Comparison of ENCODE assay signal across 1 cellular context in the genomic region with DNA sequence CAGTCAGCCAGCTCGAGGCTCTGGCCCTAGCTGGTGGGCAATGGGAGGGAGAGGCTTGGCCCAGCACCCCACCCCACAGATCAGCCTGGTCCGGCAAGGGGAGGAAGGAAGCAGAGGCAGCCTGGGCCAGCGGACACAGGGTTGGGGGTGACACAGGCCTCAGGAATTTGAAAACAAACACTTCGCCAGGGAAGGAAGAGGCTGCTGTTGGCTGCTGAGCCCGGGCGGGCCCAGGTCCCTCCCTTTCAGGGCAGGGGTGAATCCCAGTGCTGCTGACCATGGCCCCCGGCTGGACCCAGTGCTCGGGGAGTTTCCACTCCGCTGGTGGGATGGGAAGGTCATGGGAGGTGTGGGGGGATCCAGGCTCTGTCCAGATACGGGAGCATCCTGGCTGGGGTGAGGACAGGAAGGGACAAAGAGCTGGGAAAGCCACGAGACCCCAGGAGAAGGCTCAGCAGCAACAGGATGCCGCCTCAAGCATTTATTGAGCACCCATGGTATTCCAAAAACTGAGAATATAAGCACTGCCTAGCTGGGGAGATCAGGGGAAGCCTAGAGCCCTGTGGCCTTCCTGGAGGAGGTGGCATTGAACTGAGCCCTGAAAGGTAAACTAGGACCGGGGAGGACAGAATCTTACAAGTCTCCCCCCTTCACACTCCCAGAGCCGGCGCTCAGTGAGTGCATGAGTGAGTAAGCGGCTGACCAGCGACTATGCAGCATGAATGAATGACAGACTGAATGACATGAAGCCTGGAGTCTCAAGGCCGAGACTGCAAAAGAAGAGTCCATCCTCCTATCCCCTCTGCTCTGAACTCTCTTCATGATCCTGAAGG.
A peak's percentile ranks its signal among the peaks of the same experiment; 100 is the strongest.
TF ChIP-seq lines count a peak whose summit lies in the region.

No MANE protein-coding gene starts in this region.

TF ChIP-seq in HepG2, 621 proteins besides CTCF, POLR2A, EP300 and RAD21 (continued from another document and continues in another):
- TF ChIP-seq MATR3 (CRISPR knock-in tag; IDR thresholded peaks at IDR 0.05), result no peak
- TF ChIP-seq RFX5 (IDR thresholded peaks at IDR 0.05; ENCODE audit: low read depth, low read length), result no peak
- no peak for TF ChIP-seq IKZF1 (IDR thresholded peaks at IDR 0.05)
- no peak for TF ChIP-seq CHD2 (IDR thresholded peaks at IDR 0.05; ENCODE audit: low read depth, low read length)
- TF ChIP-seq ARNT (IDR thresholded peaks at IDR 0.05), result no peak
- TF ChIP-seq, protein P1, sequence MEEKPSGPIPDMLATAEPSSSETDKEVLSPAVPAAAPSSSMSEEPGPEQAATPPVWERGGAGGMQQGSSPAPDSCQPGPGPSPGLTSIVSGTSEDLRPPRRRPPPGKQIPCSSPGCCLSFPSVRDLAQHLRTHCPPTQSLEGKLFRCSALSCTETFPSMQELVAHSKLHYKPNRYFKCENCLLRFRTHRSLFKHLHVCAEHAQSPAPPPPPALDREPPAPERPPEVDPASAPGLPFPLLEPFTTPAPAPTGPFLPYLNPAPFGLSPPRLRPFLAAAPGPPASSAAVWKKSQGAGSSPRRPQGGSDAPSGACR (CRISPR knock-in tag; IDR thresholded peaks at IDR 0.05), result 0 out of 2 replicates have a peak, but pooled peaks have one; percentile 15
- no peak; the same call in 1 of the 2 replicates for TF ChIP-seq NFYC (CRISPR knock-in tag; IDR thresholded peaks at IDR 0.05)
- TF ChIP-seq, protein P2, sequence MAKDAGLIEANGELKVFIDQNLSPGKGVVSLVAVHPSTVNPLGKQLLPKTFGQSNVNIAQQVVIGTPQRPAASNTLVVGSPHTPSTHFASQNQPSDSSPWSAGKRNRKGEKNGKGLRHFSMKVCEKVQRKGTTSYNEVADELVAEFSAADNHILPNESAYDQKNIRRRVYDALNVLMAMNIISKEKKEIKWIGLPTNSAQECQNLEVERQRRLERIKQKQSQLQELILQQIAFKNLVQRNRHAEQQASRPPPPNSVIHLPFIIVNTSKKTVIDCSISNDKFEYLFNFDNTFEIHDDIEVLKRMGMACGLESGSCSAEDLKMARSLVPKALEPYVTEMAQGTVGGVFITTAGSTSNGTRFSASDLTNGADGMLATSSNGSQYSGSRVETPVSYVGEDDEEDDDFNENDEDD (CRISPR knock-in tag; IDR thresholded peaks at IDR 0.05; ENCODE audit: borderline replicate concordance), result no peak
- TF ChIP-seq ZNF878 (CRISPR knock-in tag; IDR thresholded peaks at IDR 0.05), result peak; percentile 79; the same call in 1 of the 2 replicates
- TF ChIP-seq ZNF432 (CRISPR knock-in tag; IDR thresholded peaks at IDR 0.05; ENCODE audit: borderline replicate concordance), result no peak
- no peak for TF ChIP-seq STAT5B (CRISPR knock-in tag; IDR thresholded peaks at IDR 0.05)
- TF ChIP-seq ZFP36L2 (CRISPR knock-in tag; IDR thresholded peaks at IDR 0.05), result no peak
- peak; percentile 87 for TF ChIP-seq MEF2D (CRISPR knock-in tag; IDR thresholded peaks at IDR 0.05)
- peak; percentile 75; the same call in 1 of the 2 replicates for TF ChIP-seq ZBTB38 (CRISPR knock-in tag; IDR thresholded peaks at IDR 0.05)
- no peak for TF ChIP-seq NPAS2 (CRISPR knock-in tag; IDR thresholded peaks at IDR 0.05; ENCODE audit: borderline replicate concordance)
- 0 out of 2 replicates have a peak, but pooled peaks have one; percentile 41 for TF ChIP-seq RCOR2 (CRISPR knock-in tag; IDR thresholded peaks at IDR 0.05)
- 0 out of 2 replicates have a peak, but pooled peaks have one; percentile 21 for TF ChIP-seq SIX4 (CRISPR knock-in tag; IDR thresholded peaks at IDR 0.05)
- TF ChIP-seq ZNF253 (CRISPR knock-in tag; IDR thresholded peaks at IDR 0.05; ENCODE audit: borderline replicate concordance), result no peak
- no peak for TF ChIP-seq HCFC1 (IDR thresholded peaks at IDR 0.05; ENCODE audit: low read depth, low read length)
- TF ChIP-seq FOSL2 (CRISPR knock-in tag; IDR thresholded peaks at IDR 0.05), result peak; percentile 98
- TF ChIP-seq SP5 (CRISPR knock-in tag; IDR thresholded peaks at IDR 0.05; ENCODE audit: borderline replicate concordance, low read depth), result peak; percentile 71; the same call in 1 of the 2 replicates
- TF ChIP-seq, protein P3, sequence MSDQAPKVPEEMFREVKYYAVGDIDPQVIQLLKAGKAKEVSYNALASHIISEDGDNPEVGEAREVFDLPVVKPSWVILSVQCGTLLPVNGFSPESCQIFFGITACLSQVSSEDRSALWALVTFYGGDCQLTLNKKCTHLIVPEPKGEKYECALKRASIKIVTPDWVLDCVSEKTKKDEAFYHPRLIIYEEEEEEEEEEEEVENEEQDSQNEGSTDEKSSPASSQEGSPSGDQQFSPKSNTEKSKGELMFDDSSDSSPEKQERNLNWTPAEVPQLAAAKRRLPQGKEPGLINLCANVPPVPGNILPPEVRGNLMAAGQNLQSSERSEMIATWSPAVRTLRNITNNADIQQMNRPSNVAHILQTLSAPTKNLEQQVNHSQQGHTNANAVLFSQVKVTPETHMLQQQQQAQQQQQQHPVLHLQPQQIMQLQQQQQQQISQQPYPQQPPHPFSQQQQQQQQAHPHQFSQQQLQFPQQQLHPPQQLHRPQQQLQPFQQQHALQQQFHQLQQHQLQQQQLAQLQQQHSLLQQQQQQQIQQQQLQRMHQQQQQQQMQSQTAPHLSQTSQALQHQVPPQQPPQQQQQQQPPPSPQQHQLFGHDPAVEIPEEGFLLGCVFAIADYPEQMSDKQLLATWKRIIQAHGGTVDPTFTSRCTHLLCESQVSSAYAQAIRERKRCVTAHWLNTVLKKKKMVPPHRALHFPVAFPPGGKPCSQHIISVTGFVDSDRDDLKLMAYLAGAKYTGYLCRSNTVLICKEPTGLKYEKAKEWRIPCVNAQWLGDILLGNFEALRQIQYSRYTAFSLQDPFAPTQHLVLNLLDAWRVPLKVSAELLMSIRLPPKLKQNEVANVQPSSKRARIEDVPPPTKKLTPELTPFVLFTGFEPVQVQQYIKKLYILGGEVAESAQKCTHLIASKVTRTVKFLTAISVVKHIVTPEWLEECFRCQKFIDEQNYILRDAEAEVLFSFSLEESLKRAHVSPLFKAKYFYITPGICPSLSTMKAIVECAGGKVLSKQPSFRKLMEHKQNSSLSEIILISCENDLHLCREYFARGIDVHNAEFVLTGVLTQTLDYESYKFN (CRISPR knock-in tag; conservative IDR thresholded peaks at IDR 0.05), result peak; percentile 92
- peak; percentile 56; the same call in 1 of the 2 replicates for TF ChIP-seq HOXA3 (CRISPR knock-in tag; IDR thresholded peaks at IDR 0.05)
- TF ChIP-seq, protein P4, sequence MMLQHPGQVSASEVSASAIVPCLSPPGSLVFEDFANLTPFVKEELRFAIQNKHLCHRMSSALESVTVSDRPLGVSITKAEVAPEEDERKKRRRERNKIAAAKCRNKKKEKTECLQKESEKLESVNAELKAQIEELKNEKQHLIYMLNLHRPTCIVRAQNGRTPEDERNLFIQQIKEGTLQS (CRISPR knock-in tag; IDR thresholded peaks at IDR 0.05), result peak; percentile 98
- TF ChIP-seq, protein P5, sequence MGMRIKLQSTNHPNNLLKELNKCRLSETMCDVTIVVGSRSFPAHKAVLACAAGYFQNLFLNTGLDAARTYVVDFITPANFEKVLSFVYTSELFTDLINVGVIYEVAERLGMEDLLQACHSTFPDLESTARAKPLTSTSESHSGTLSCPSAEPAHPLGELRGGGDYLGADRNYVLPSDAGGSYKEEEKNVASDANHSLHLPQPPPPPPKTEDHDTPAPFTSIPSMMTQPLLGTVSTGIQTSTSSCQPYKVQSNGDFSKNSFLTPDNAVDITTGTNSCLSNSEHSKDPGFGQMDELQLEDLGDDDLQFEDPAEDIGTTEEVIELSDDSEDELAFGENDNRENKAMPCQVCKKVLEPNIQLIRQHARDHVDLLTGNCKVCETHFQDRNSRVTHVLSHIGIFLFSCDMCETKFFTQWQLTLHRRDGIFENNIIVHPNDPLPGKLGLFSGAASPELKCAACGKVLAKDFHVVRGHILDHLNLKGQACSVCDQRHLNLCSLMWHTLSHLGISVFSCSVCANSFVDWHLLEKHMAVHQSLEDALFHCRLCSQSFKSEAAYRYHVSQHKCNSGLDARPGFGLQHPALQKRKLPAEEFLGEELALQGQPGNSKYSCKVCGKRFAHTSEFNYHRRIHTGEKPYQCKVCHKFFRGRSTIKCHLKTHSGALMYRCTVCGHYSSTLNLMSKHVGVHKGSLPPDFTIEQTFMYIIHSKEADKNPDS (CRISPR knock-in tag; IDR thresholded peaks at IDR 0.05), result no peak
- TF ChIP-seq SAP130 (CRISPR knock-in tag; IDR thresholded peaks at IDR 0.05; ENCODE audit: low read depth), result peak; percentile 84
- no peak for TF ChIP-seq GPN1 (CRISPR knock-in tag; IDR thresholded peaks at IDR 0.05; ENCODE audit: borderline replicate concordance)
- no peak for TF ChIP-seq NR3C1 (CRISPR knock-in tag; IDR thresholded peaks at IDR 0.05)
- no peak for TF ChIP-seq HOXA5 (CRISPR knock-in tag; IDR thresholded peaks at IDR 0.05)
- TF ChIP-seq, protein P6, sequence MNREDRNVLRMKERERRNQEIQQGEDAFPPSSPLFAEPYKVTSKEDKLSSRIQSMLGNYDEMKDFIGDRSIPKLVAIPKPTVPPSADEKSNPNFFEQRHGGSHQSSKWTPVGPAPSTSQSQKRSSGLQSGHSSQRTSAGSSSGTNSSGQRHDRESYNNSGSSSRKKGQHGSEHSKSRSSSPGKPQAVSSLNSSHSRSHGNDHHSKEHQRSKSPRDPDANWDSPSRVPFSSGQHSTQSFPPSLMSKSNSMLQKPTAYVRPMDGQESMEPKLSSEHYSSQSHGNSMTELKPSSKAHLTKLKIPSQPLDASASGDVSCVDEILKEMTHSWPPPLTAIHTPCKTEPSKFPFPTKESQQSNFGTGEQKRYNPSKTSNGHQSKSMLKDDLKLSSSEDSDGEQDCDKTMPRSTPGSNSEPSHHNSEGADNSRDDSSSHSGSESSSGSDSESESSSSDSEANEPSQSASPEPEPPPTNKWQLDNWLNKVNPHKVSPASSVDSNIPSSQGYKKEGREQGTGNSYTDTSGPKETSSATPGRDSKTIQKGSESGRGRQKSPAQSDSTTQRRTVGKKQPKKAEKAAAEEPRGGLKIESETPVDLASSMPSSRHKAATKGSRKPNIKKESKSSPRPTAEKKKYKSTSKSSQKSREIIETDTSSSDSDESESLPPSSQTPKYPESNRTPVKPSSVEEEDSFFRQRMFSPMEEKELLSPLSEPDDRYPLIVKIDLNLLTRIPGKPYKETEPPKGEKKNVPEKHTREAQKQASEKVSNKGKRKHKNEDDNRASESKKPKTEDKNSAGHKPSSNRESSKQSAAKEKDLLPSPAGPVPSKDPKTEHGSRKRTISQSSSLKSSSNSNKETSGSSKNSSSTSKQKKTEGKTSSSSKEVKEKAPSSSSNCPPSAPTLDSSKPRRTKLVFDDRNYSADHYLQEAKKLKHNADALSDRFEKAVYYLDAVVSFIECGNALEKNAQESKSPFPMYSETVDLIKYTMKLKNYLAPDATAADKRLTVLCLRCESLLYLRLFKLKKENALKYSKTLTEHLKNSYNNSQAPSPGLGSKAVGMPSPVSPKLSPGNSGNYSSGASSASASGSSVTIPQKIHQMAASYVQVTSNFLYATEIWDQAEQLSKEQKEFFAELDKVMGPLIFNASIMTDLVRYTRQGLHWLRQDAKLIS (CRISPR knock-in tag; IDR thresholded peaks at IDR 0.05), result no peak
- no peak for TF ChIP-seq ZNF343 (CRISPR knock-in tag; IDR thresholded peaks at IDR 0.05)
- peak; percentile 78 for TF ChIP-seq ZSCAN31 (CRISPR knock-in tag; IDR thresholded peaks at IDR 0.05; ENCODE audit: low read depth)
- TF ChIP-seq ZNF430 (CRISPR knock-in tag; IDR thresholded peaks at IDR 0.05), result 0 out of 2 replicates have a peak, but pooled peaks have one; percentile 40
- no peak for TF ChIP-seq EZH2 (conservative IDR thresholded peaks at IDR 0.05; ENCODE audit: low read depth, low read length)
- TF ChIP-seq, protein P7, sequence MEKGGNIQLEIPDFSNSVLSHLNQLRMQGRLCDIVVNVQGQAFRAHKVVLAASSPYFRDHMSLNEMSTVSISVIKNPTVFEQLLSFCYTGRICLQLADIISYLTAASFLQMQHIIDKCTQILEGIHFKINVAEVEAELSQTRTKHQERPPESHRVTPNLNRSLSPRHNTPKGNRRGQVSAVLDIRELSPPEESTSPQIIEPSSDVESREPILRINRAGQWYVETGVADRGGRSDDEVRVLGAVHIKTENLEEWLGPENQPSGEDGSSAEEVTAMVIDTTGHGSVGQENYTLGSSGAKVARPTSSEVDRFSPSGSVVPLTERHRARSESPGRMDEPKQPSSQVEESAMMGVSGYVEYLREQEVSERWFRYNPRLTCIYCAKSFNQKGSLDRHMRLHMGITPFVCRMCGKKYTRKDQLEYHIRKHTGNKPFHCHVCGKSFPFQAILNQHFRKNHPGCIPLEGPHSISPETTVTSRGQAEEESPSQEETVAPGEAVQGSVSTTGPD (CRISPR knock-in tag; IDR thresholded peaks at IDR 0.05), result no peak
- TF ChIP-seq, protein P8, sequence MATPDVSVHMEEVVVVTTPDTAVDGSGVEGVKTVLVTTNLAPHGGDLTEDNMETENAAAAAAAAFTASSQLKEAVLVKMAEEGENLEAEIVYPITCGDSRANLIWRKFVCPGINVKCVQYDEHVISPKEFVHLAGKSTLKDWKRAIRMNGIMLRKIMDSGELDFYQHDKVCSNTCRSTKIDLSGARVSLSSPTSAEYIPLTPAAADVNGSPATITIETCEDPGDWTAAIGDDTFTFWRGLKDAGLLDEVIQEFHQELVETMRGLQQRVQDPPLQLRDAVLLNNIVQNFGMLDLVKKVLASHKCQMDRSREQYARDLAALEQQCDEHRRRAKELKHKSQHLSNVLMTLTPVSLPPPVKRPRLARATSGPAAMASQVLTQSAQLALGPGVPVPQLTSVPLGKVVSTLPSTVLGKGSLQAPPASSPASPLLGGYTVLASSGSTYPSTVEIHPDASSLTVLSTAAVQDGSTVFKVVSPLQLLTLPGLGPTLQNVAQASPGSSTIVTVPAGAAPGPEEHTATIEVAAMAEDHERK (CRISPR knock-in tag; IDR thresholded peaks at IDR 0.05; ENCODE audit: low read depth), result no peak
- peak; percentile 73; the same call in 1 of the 2 replicates for TF ChIP-seq ZNF788 (CRISPR knock-in tag; IDR thresholded peaks at IDR 0.05; ENCODE audit: borderline replicate concordance)
- TF ChIP-seq, protein P9, sequence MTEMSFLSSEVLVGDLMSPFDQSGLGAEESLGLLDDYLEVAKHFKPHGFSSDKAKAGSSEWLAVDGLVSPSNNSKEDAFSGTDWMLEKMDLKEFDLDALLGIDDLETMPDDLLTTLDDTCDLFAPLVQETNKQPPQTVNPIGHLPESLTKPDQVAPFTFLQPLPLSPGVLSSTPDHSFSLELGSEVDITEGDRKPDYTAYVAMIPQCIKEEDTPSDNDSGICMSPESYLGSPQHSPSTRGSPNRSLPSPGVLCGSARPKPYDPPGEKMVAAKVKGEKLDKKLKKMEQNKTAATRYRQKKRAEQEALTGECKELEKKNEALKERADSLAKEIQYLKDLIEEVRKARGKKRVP (CRISPR knock-in tag; IDR thresholded peaks at IDR 0.05), result no peak
- TF ChIP-seq HNRNPLL (IDR thresholded peaks at IDR 0.05; ENCODE audit: low read depth, low read length, poor library complexity, severe bottlenecking), result peak; percentile 30
- peak; percentile 87 for TF ChIP-seq GATAD2A (CRISPR knock-in tag; IDR thresholded peaks at IDR 0.05)
